Comparison of ENCODE assay signal across 23 cellular contexts in the genomic region with DNA sequence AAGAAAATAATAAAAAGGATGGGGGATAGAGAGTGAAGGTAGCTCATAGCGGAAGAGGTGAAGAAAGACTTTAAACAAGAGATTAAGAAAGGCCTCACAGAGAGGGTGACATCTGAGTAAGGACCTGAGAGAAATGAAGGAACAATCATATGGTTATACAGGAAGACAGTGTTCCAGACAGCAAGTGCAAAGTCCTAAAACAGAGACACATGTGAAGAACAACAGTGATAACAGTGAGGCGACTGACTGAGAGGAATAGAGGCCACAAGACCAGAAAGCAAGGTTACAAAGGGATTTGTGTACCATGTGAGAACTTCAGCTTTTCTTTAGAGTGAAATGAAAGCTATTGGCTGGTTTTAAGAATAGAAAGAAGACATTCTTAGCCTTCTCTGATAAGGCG.
"Had no signal": no experiment of that assay in that cellular context is flagged by ENCODE, and none has a peak within 500 bp of the region (broad histone marks: within the 10 kb centered on the region; RNA-seq: fewer than 3 reads in every experiment).

No MANE protein-coding gene starts in this region.

- H3K4me3 Mint-ChIP-seq: activated CD8-positive, alpha-beta T cell treated with anti-CD3 and anti-CD28 coated beads, Interleukin-2, amount 10 ng/mL, durations not matched to agents 7 days and 5 days; activated naive CD8-positive, alpha-beta T cell treated with anti-CD3 and anti-CD28 coated beads, Interleukin-2, amount 50 U/mL, for 24 hours; IgD-negative memory B cell; T-helper 1 cell treated with Interleukin-12 subunit alpha and Interleukin-12 subunit beta and Interleukin-4 antibody, amounts not matched to agents 30 μg/mL and 1 μg/mL, for 36 hours; WTC11 had no signal

- H3K4me1 ChIP-seq: ascending aorta, body of pancreas had no signal

- H3K36me3 ChIP-seq: ascending aorta, SJSA1 had no signal

- H3K27ac ChIP-seq: ascending aorta, body of pancreas, SJSA1 had no signal

- H3K4me1 Mint-ChIP-seq: activated naive CD8-positive, alpha-beta T cell treated with anti-CD3 and anti-CD28 coated beads, Interleukin-2, amount 50 U/mL, for 24 hours; WTC11 had no signal

- H3K9me3 Mint-ChIP-seq: activated naive CD4-positive, alpha-beta T cell treated with anti-CD3 and anti-CD28 coated beads, Interleukin-2, amount 50 U/mL, for 72 hours; T-helper 1 cell treated with Interleukin-12 subunit alpha and Interleukin-12 subunit beta and Interleukin-4 antibody, amounts not matched to agents 30 μg/mL and 1 μg/mL, for 36 hours had no signal

- H3K36me3 Mint-ChIP-seq: IgD-negative memory B cell had no signal

- H3K27me3 ChIP-seq: ascending aorta, body of pancreas, SJSA1 had no signal

- H3K9me3 ChIP-seq: ascending aorta, body of pancreas, SJSA1 had no signal

- ATAC-seq: activated CD8-positive, alpha-beta T cell treated with anti-CD3 and anti-CD28 coated beads, Interleukin-2, amount 10 ng/mL, durations not matched to agents 7 days and 5 days; activated naive CD4-positive, alpha-beta T cell treated with anti-CD3 and anti-CD28 coated beads, Interleukin-2, amount 50 U/mL, for 72 hours; activated naive CD8-positive, alpha-beta T cell treated with anti-CD3 and anti-CD28 coated beads, Interleukin-2, amount 50 U/mL, for 24 hours; body of pancreas; PC-3; WTC11 had no signal

- DNase-seq: activated CD4-positive, alpha-beta T cell treated with anti-CD3 and anti-CD28 coated beads for 48 hours; activated CD4-positive, alpha-beta T cell treated with anti-CD3 and anti-CD28 coated beads, Interleukin-2, amount 50 U/mL, for 4 hours; activated CD4-positive, CD25-positive, alpha-beta regulatory T cell treated with anti-CD3 and anti-CD28 coated beads, Interleukin-2, amount 50 U/mL, for 72 hours; activated CD8-positive, alpha-beta memory T cell treated with anti-CD3 and anti-CD28 coated beads, Interleukin-2, amount 50 U/mL, for 48 hours; activated CD8-positive, alpha-beta T cell treated with anti-CD3 and anti-CD28 coated beads, Interleukin-2, amount 10 ng/mL, durations not matched to agents 7 days and 5 days; activated naive CD8-positive, alpha-beta T cell treated with anti-CD3 and anti-CD28 coated beads, Interleukin-2, amount 50 U/mL, for 24 hours; activated T-cell treated with anti-CD3 and anti-CD28 coated beads, Interleukin-2, amount 50 U/mL, for 1 hour; amniotic stem cell; body of pancreas; NCI-H1105 treated with DMSO at 0.1 percent for 48 hours; NCI-H1436 treated with DMSO at 0.1 percent for 48 hours; NCI-H187; NCI-H2081; NCI-H446; NCI-H524; PC-3; SHP77 had no signal

- H3K27me3 Mint-ChIP-seq: activated naive CD8-positive, alpha-beta T cell treated with anti-CD3 and anti-CD28 coated beads, Interleukin-2, amount 50 U/mL, for 24 hours had no signal

- H3K4me3 ChIP-seq: ascending aorta, body of pancreas, SJSA1 had no signal

- H3K27ac Mint-ChIP-seq: activated CD8-positive, alpha-beta T cell treated with anti-CD3 and anti-CD28 coated beads, Interleukin-2, amount 10 ng/mL, durations not matched to agents 7 days and 5 days; activated naive CD4-positive, alpha-beta T cell treated with anti-CD3 and anti-CD28 coated beads, Interleukin-2, amount 50 U/mL, for 72 hours; activated naive CD8-positive, alpha-beta T cell treated with anti-CD3 and anti-CD28 coated beads, Interleukin-2, amount 50 U/mL, for 24 hours; T-helper 1 cell treated with Interleukin-12 subunit alpha and Interleukin-12 subunit beta and Interleukin-4 antibody, amounts not matched to agents 30 μg/mL and 1 μg/mL, for 36 hours; WTC11 had no signal
